12 cellular contexts compared by ENCODE assay signal in genomic region chr10:14873090-14873760, GRCh38. TPM values are rescaled to one million over a fixed set of nuclear protein-coding genes. Genes with fewer than 3 reads are reported as not detected.
A peak's percentile ranks its signal among the peaks of the same experiment; 100 is the strongest.
DNase-seq lines count a peak whose midpoint lies in the region; ATAC-seq and TF ChIP-seq lines count a peak whose summit lies in the region.
"Had no signal": no experiment of that assay in that cellular context is flagged by ENCODE, and none has a peak within 500 bp of the region (broad histone marks: within the 10 kb centered on the region; RNA-seq: fewer than 3 reads in every experiment).

No MANE protein-coding gene starts in this region.

- H3K27ac ChIP-seq in Peyer's patch = no peak overlapping the region
- H3K27ac ChIP-seq: sigmoid colon had no signal

- no peak for TF ChIP-seq CTCF in Peyer's patch (IDR thresholded peaks at IDR 0.05)

- peak; percentile 67 for ATAC-seq in GM18868 (IDR thresholded peaks at IDR 0.05; ENCODE audit: unreplicated experiment)
- ATAC-seq in HG02885 (IDR thresholded peaks at IDR 0.05; ENCODE audit: poor library complexity, unreplicated experiment) = peak; percentile 57
- no peak for ATAC-seq in HG03280 (IDR thresholded peaks at IDR 0.05; ENCODE audit: unreplicated experiment)

- TF ChIP-seq POLR2A in Peyer's patch (IDR thresholded peaks at IDR 0.05) = no peak

- H3K27me3 ChIP-seq in Peyer's patch = no peaks in the 10 kb centered on the region
- H3K27me3 ChIP-seq: sigmoid colon had no signal

- H3K4me1 ChIP-seq in Peyer's patch = peaks cover 0 to 10% (median 0%) of the 10 kb centered on the region in 4 donors

- no peaks in the 10 kb centered on the region for H3K9me3 ChIP-seq in Peyer's patch
- H3K9me3 ChIP-seq: sigmoid colon had no signal

- H3K36me3 ChIP-seq in Peyer's patch = peaks cover 0 to 28% (median 0%) of the 10 kb centered on the region in 3 donors

- H3K4me3 ChIP-seq in Peyer's patch = no peak overlapping the region
- H3K4me3 ChIP-seq: sigmoid colon had no signal

- DNase-seq in amniotic epithelial cell (ENCODE audit: low read depth) = peak; percentile 67
- DNase-seq in non-pigmented ciliary epithelial cell (ENCODE audit: low read depth) = peak; percentile 58
- no peak for DNase-seq in Peyer's patch
- DNase-seq in NCI-H524 (lab: John Stamatoyannopoulos, UW) = no peak
- no peak for DNase-seq in NCI-H524 treated with DMSO at 0.1 percent for 48 hours (lab: John Stamatoyannopoulos, UW)
- DNase-seq: activated CD4-positive, alpha-beta T cell treated with anti-CD3 and anti-CD28 coated beads for 48 hours; NCI-H1694 treated with DMSO at 0.1 percent for 48 hours; sigmoid colon had no signal

RNA-seq across cellular contexts. Expression of gene SUV39H2, which starts 5.4 kb away (rescaled TPM):
- total RNA-seq in Peyer's patch = 10 to 100 TPM in 2 of 4 donors, 1 to 10 TPM in 2; 2.5 to 22.3 (median 9.0) TPM

RNA-seq across cellular contexts. Expression of gene HSPA14, which starts 35.1 kb away (rescaled TPM):
- total RNA-seq in Peyer's patch = 10 to 100 TPM; 11.4 to 20.6 (median 12.0) TPM

RNA-seq across cellular contexts. Expression of gene MSANTD7, which starts 35.1 kb away (rescaled TPM):
- 10 to 100 TPM in 3 of 4 donors, 1 to 10 TPM in 1; 9.1 to 12.8 (median 10.3) TPM for total RNA-seq in Peyer's patch

RNA-seq across cellular contexts. Expression of gene CDNF, which starts 35.4 kb away (rescaled TPM):
- total RNA-seq in Peyer's patch = 1 to 10 TPM in 3 of 4 donors, not detected in 1; 3.1 to 6.7 (median 4.0) TPM
- total RNA-seq: HT-29 had no signal

Comparison
In these comparisons a context has a peak if more than half of its experiments do, and no peak if none do; other contexts are left out.
1. DNase-seq: peak in amniotic epithelial cell (single experiment) and non-pigmented ciliary epithelial cell (single experiment); none in Peyer's patch (0 of 3), NCI-H524 (0 of 2) and NCI-H524 treated with DMSO at 0.1 percent for 48 hours (single experiment).